In the genomic region with DNA sequence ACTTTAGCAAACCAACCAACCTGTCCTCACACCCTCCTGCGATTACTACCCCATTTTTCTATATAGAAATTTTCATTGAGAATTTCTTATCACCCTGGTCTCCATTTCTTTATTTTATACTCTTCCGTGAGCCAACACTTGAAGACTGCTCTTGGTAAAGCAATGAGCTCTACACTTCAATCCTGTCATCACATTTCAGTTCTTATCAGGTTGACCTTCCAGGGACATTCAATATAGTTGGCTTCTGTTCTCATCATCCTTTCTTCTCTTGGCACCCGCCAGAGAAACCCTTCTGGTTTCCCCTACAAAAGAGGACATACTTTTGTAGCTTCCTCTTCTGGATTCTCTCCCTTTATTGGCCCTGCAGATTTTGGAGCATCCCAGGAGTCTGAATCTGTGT, we compare ENCODE assay signal across 24 cellular contexts.
"Had no signal": no experiment of that assay in that cellular context is flagged by ENCODE, and none has a peak within 500 bp of the region (broad histone marks: within the 10 kb centered on the region; RNA-seq: fewer than 3 reads in every experiment).

No MANE protein-coding gene starts in this region.

- H3K4me3 ChIP-seq: neural progenitor cell, ovary, psoas muscle, right lobe of liver, sigmoid colon, stomach, thoracic aorta, thyroid gland, tibial nerve, upper lobe of left lung, vagina had no signal

- H3K36me3 ChIP-seq: neural progenitor cell, ovary, right lobe of liver, sigmoid colon, stomach, thoracic aorta, thyroid gland, upper lobe of left lung, vagina had no signal

- H3K9me3 ChIP-seq: ovary, psoas muscle, right lobe of liver, sigmoid colon, stomach, thoracic aorta, thyroid gland, tibial nerve, upper lobe of left lung, vagina had no signal

- H3K4me1 ChIP-seq: psoas muscle, sigmoid colon, stomach, thyroid gland, tibial nerve, upper lobe of left lung, vagina had no signal

- ATAC-seq: natural killer cell; psoas muscle; right lobe of liver; stimulated activated effector memory CD8-positive, alpha-beta T cell treated with anti-CD3 and anti-CD28 coated beads, Interleukin-12 subunit alpha, Interleukin-12 subunit beta, amount 100 ng/mL, for 72 hours; stimulated activated naive B cell treated with anti-CD40 and anti-IgM and Interleukin-4, amounts not matched to agents 10 μg/mL and 1 μg/mL and 100 μg/mL, for 72 hours had no signal

- H3K27me3 ChIP-seq: neural progenitor cell, ovary, right lobe of liver, sigmoid colon, stomach, thyroid gland, tibial nerve, upper lobe of left lung, vagina had no signal

- DNase-seq: natural killer cell; occipital lobe; ovary; posterior cingulate gyrus; psoas muscle; right lobe of liver; sigmoid colon; small intestine; stimulated activated CD4-positive, alpha-beta T cell treated with anti-CD3 and anti-CD28 coated beads, Interleukin-15, amount 100 ng/mL, for 24 hours; stimulated activated CD4-positive, alpha-beta T cell treated with anti-CD3 and anti-CD28 coated beads, Interleukin-2, amount 100 ng/mL, for 24 hours; stimulated activated CD4-positive, alpha-beta T cell treated with anti-CD3 and anti-CD28 coated beads, Interleukin-2, amount 100 ng/mL, for 48 hours; stimulated activated CD4-positive, alpha-beta T cell treated with anti-CD3 and anti-CD28 coated beads, Interleukin-4, amount 100 ng/mL, for 24 hours; stimulated activated naive B cell treated with anti-CD40 and anti-IgM and Interleukin-4, amounts not matched to agents 10 μg/mL and 1 μg/mL and 100 μg/mL, for 72 hours; stimulated activated naive CD4-positive, alpha-beta T cell treated with Interleukin-2 at 50 U/mL for 16 hours; stomach; thyroid gland; trophoblast cell; upper lobe of left lung had no signal

- H3K27ac ChIP-seq: neural progenitor cell, ovary, parathyroid adenoma, psoas muscle, right lobe of liver, sigmoid colon, stomach, thoracic aorta, thyroid gland, tibial nerve, upper lobe of left lung, vagina had no signal
